In the genomic region with DNA sequence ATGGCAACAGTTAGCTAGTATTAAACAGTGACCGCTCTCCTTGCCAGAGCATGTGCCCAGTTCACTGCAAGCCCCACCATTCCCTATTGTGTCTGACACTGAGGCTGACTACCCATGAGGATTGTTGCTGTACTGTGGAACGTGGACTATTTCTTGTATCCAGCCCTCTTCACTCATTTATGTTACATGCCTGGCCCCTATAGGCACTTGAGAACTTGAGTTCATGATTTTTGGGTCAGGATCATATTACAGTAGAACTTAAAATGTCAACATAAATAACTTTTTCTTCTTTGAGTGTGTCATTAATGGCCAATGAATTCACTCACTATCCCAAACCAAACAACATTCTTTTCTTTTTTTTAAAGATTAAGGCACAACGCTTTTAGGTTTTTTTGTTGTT, we compare ENCODE assay signal across 13 cellular contexts. TPM values are rescaled to one million over a fixed set of nuclear protein-coding genes. Genes with fewer than 3 reads are reported as not detected.
DNase-seq lines count a peak whose midpoint lies in the region; TF ChIP-seq lines count a peak whose summit lies in the region.
"Had no signal": no experiment of that assay in that cellular context is flagged by ENCODE, and none has a peak within 500 bp of the region (broad histone marks: within the 10 kb centered on the region; RNA-seq: fewer than 3 reads in every experiment).

No MANE protein-coding gene starts in this region.

- H3K27me3 Mint-ChIP-seq in nephron progenitor cell (ENCODE audit: low read depth, poor library complexity): peaks cover 3% of the 10 kb centered on the region
- H3K27me3 Mint-ChIP-seq: activated CD4-positive, alpha-beta T cell treated with anti-CD3 and anti-CD28 coated beads for 36 hours had no signal

- DNase-seq in H4 (ENCODE audit: low spot score) (peak; percentile 14), M059J (ENCODE audit: low read depth) (peak; percentile 18), dedifferentiated amniotic fluid mesenchymal stem cell (ENCODE audit: extremely low spot score) (peak; percentile 31), nephron progenitor cell (no peak), EL (no peak), SW480 (ENCODE audit: low spot score) (no peak)
- DNase-seq in activated CD8-positive, alpha-beta memory T cell treated with anti-CD3 and anti-CD28 coated beads, Interleukin-2, amount 50 U/mL, for 4 hours: no peak
- DNase-seq: activated CD4-positive, alpha-beta T cell treated with anti-CD3 and anti-CD28 coated beads for 36 hours; activated effector memory CD4-positive, alpha-beta T cell treated with Interleukin-2 at 50 U/mL for 16 hours; amniotic stem cell; endodermal cell; NCI-H2107; NCI-H526 had no signal

- no peak overlapping the region for H3K4me3 Mint-ChIP-seq in nephron progenitor cell
- H3K4me3 Mint-ChIP-seq: activated CD4-positive, alpha-beta T cell treated with anti-CD3 and anti-CD28 coated beads for 36 hours; endodermal cell had no signal

- H3K36me3 Mint-ChIP-seq in nephron progenitor cell (ENCODE audit: low read depth): peaks cover 4% of the 10 kb centered on the region

- peaks cover 30% of the 10 kb centered on the region for H3K4me1 Mint-ChIP-seq in nephron progenitor cell
- H3K4me1 Mint-ChIP-seq: activated CD4-positive, alpha-beta T cell treated with anti-CD3 and anti-CD28 coated beads for 36 hours; endodermal cell had no signal

- TF ChIP-seq CTCF in nephron progenitor cell (IDR thresholded peaks at IDR 0.05): no peak

- H3K9me3 Mint-ChIP-seq in nephron progenitor cell: peaks cover 7% of the 10 kb centered on the region
- H3K9me3 Mint-ChIP-seq: endodermal cell had no signal

- peak overlapping the region; percentile 35 for H3K27ac Mint-ChIP-seq in nephron progenitor cell
- H3K27ac Mint-ChIP-seq: activated CD4-positive, alpha-beta T cell treated with anti-CD3 and anti-CD28 coated beads for 36 hours; endodermal cell had no signal

RNA-seq across cellular contexts. Expression of gene LYRM1, which starts 55.7 kb away (rescaled TPM):
- total RNA-seq in H4 (2014; rRNA removed; shearing (Covaris generic)): 35.9 and 55.8 TPM in 2 replicates
- total RNA-seq in M059J (2014; rRNA removed; shearing (Covaris generic)): 33.5 and 45.9 TPM in 2 replicates

RNA-seq across cellular contexts. Expression of gene DCUN1D3, which starts 56.2 kb away (rescaled TPM):
- 8.3 and 9.3 TPM in 2 replicates for total RNA-seq in H4 (2014; rRNA removed; shearing (Covaris generic))
- 12.5 and 12.6 TPM in 2 replicates for total RNA-seq in M059J (2014; rRNA removed; shearing (Covaris generic))

Comparison
In these comparisons a context has a peak if more than half of its experiments do, and no peak if none do; other contexts are left out.
1. DNase-seq: peak in H4 (single experiment), M059J (single experiment) and dedifferentiated amniotic fluid mesenchymal stem cell (single experiment); none in nephron progenitor cell (single experiment), EL (single experiment), SW480 (single experiment) and activated CD8-positive, alpha-beta memory T cell treated with anti-CD3 and anti-CD28 coated beads, Interleukin-2, amount 50 U/mL, for 4 hours (single experiment).